16 cellular contexts compared by ENCODE assay signal in the genomic region with DNA sequence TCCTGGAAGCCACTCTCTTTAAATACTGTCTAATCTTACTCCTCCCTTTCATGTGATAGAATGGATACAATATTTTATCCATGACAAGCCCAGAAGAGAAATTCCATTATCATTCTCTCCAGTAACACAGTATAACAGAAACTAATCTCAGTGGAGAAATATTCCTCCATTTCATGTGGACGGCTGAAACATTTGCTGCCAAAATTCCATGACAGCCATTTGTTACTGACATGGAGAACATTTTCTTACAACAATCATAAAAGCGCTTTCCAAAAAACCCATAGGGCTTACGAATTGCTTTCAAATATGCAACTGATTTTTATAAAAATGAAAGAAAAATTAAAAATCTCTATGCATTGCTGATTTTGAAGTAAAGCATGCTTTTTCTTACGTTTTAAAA.
DNase-seq lines count a peak whose midpoint lies in the region; ATAC-seq and TF ChIP-seq lines count a peak whose summit lies in the region.
"Had no signal": no experiment of that assay in that cellular context is flagged by ENCODE, and none has a peak within 500 bp of the region (broad histone marks: within the 10 kb centered on the region; RNA-seq: fewer than 3 reads in every experiment).

No MANE protein-coding gene starts in this region.

- H3K14ac ChIP-seq in neuronal stem cell (ENCODE audit: low read length): no peak overlapping the region

- RAD21 ChIA-PET in HCT116 (lab: Charles Lee; ENCODE audit: low non-redundant PET in 1 of 2, low total read pairs in 2 of 2, uncharacterized antibody in 2 of 2, unreplicated experiment in 2 of 2): no interaction called here

- H3K4me1 ChIP-seq in ACC112 (ENCODE audit: control insufficient read depth, insufficient read depth, low read length, unreplicated experiment): peaks cover 8% of the 10 kb centered on the region
- peaks cover 0 to 5% of the 10 kb centered on the region in 2 experiments; a peak in 1 of 4 replicates for H3K4me1 ChIP-seq in HCT116 (ENCODE audit: control insufficient read depth in 1 of 2, insufficient read depth in 2 of 2, low read length in 2 of 2)
- H3K4me1 ChIP-seq in neuronal stem cell (ENCODE audit: control insufficient read depth in 2 of 2, insufficient read depth in 1 of 2, low read depth in 1 of 2, low read length in 2 of 2): peaks cover 2 to 4% of the 10 kb centered on the region in 2 donors

- H3K18ac ChIP-seq in neuronal stem cell (ENCODE audit: low read length): no peak overlapping the region

- H3K9ac ChIP-seq in HCT116 (ENCODE audit: low read length): no peak overlapping the region
- no peak overlapping the region for H3K9ac ChIP-seq in neuronal stem cell (ENCODE audit: low read depth, low read length, poor library complexity)

- CTCF ChIA-PET in HCT116 (lab: Charles Lee): no interaction called here

- TF ChIP-seq POLR2A in HCT116 (IDR thresholded peaks at IDR 0.05; ENCODE audit: borderline replicate concordance, extremely low read depth, insufficient read depth, insufficient read length): no peak

- no TSS peak for BruUV-seq in HCT116 (replicated peaks; lab: Mats Ljungman, UMichigan)

- intact Hi-C loops in HCT116 (cut with micrococcal nuclease) (no loop called here), Right ventricle myocardium inferior (cut with DNase I) (no loop called here)

- H3K27ac Mint-ChIP-seq in nephron: peak overlapping the region; percentile 7 to 48 (median 35)
- H3K27ac Mint-ChIP-seq: CD4-positive, alpha-beta T cell had no signal

- no peak overlapping the region for H2BK5ac ChIP-seq in neuronal stem cell (ENCODE audit: low read length)

- no peaks in the 10 kb centered on the region for H3K79me1 ChIP-seq in neuronal stem cell (ENCODE audit: low read depth, low read length)

- H2BK120ac ChIP-seq in neuronal stem cell (ENCODE audit: low read depth, low read length): no peak overlapping the region

- no peak overlapping the region for H4K91ac ChIP-seq in neuronal stem cell (ENCODE audit: low read depth, low read length, poor library complexity)

- no peak overlapping the region for H3K23ac ChIP-seq in neuronal stem cell (ENCODE audit: low read depth, low read length, poor library complexity)

- no peak overlapping the region for H3K4ac ChIP-seq in neuronal stem cell (ENCODE audit: low read length)

- WGBS in neuronal stem cell (ENCODE audit: extremely low coverage in 2 of 2, insufficient read length in 2 of 2, insufficient replicate concordance in 1 of 2), 2 donors: no CpG with 5 or more reads among the region's 4 CpGs

- H3K79me2 ChIP-seq in ACC112 (ENCODE audit: control insufficient read depth, insufficient read depth, low read length, unreplicated experiment) (no peaks in the 10 kb centered on the region), HCT116 (ENCODE audit: insufficient read depth, low read length) (no peaks in the 10 kb centered on the region)

- no peak overlapping the region for H2BK12ac ChIP-seq in neuronal stem cell (ENCODE audit: low read length)

- ATAC-seq in HCT116: no peak
- no peak for ATAC-seq in Right ventricle myocardium inferior

- no peak overlapping the region for H3K4me3 ChIP-seq in ACC112 (ENCODE audit: low read depth, low read length)
- H3K4me3 ChIP-seq in HCT116 (replicated peaks in 1 of 2; ENCODE audit: low read depth in 1 of 2, low read length in 2 of 2): no peak overlapping the region
- no peak overlapping the region for H3K4me3 ChIP-seq in fibroblast of the aortic adventitia (ENCODE audit: low read depth, low read length)
- no peak overlapping the region for H3K4me3 ChIP-seq in neuronal stem cell (ENCODE audit: low read length in 2 of 2)

- no peak overlapping the region for H2BK15ac ChIP-seq in neuronal stem cell (ENCODE audit: low read length)

- no peak overlapping the region for H2AK5ac ChIP-seq in neuronal stem cell (ENCODE audit: low read depth, low read length)

- no peaks in the 10 kb centered on the region for H4K20me1 ChIP-seq in HCT116 (ENCODE audit: insufficient read depth)

- H2AFZ ChIP-seq in ACC112 (ENCODE audit: low read length, unreplicated experiment) (peak overlapping the region; percentile 30), HCT116 (ENCODE audit: low read depth, low read length, poor library complexity, severe bottlenecking) (peak overlapping the region; percentile 31), neuronal stem cell (ENCODE audit: low read length) (no peak overlapping the region)

- no peak for TF ChIP-seq RAD21 in HCT116 (IDR thresholded peaks at IDR 0.05; ENCODE audit: low read depth)

- H3K27me3 ChIP-seq in ACC112 (ENCODE audit: insufficient read depth, low read length) (no peaks in the 10 kb centered on the region), HCT116 (ENCODE audit: insufficient read depth, low read length) (no peaks in the 10 kb centered on the region), neuronal stem cell (ENCODE audit: control insufficient read depth in 3 of 3, insufficient read depth in 3 of 3, low read depth in 1 of 3, low read length in 3 of 3) (no peaks in the 10 kb centered on the region)

- H3K4me3 Mint-ChIP-seq in nephron: no peak overlapping the region
- H3K4me3 Mint-ChIP-seq: B cell; CD4-positive, alpha-beta T cell had no signal

- H3K4me2 ChIP-seq in HCT116 (ENCODE audit: low read length): no peak overlapping the region
- H3K4me2 ChIP-seq in neuronal stem cell (ENCODE audit: insufficient read depth, low read length, poor library complexity, severe bottlenecking): no peak overlapping the region

- no peak overlapping the region for H4K8ac ChIP-seq in neuronal stem cell (ENCODE audit: low read depth, low read length)

- peaks cover 10% of the 10 kb centered on the region for H3K9me3 Mint-ChIP-seq in nephron
- H3K9me3 Mint-ChIP-seq: CD4-positive, alpha-beta T cell had no signal

- no peak for TF ChIP-seq CTCF in HCT116 (IDR thresholded peaks at IDR 0.05 in 2 of 3, conservative IDR thresholded peaks at IDR 0.05 in 1 of 3; ENCODE audit: borderline replicate concordance in 1 of 3, insufficient read depth in 1 of 3, low read depth in 2 of 3, low read length in 2 of 3)
- no peak for TF ChIP-seq CTCF in fibroblast of the aortic adventitia (IDR thresholded peaks at IDR 0.05; ENCODE audit: insufficient read depth, low read length)
- no peak for TF ChIP-seq CTCF in nephron (IDR thresholded peaks at IDR 0.05; ENCODE audit: unreplicated experiment in 3 of 3)

- H3K4me1 Mint-ChIP-seq in nephron: peaks cover 20% of the 10 kb centered on the region

- H3K9me3 ChIP-seq in HCT116 (ENCODE audit: control insufficient read depth in 1 of 2, insufficient read depth in 1 of 2, low read depth in 1 of 2, low read length in 2 of 2) (no peaks in the 10 kb centered on the region), neuronal stem cell (replicated peaks in 1 of 2; ENCODE audit: control insufficient read depth in 2 of 2, insufficient read depth in 1 of 2, low read depth in 1 of 2, low read length in 2 of 2) (peaks cover 0 to 7% of the 10 kb centered on the region in 2 donors)

- no peaks in the 10 kb centered on the region for H3K27me3 Mint-ChIP-seq in nephron (ENCODE audit: low read depth)
- H3K27me3 Mint-ChIP-seq: B cell; CD4-positive, alpha-beta T cell had no signal

- DNase-seq in HCT116 (ENCODE audit: low read depth, low spot score) (no peak), fibroblast of the aortic adventitia (ENCODE audit: low read depth) (peak; percentile 55), Right ventricle myocardium inferior (ENCODE audit: missing footprints) (no peak), DMS153 (lab: John Stamatoyannopoulos, UW) (no peak), superior temporal gyrus (ENCODE audit: extremely low spot score) (no peak), neuronal stem cell (ENCODE audit: low spot score) (no peak)
- DNase-seq: 8988T; ACHN; C1 segment of cervical spinal cord; CD4-positive, alpha-beta T cell; DMS79 treated with DMSO at 0.1 percent for 48 hours; EL had no signal

- H3K36me3 Mint-ChIP-seq in nephron (ENCODE audit: low read depth): peaks cover 4% of the 10 kb centered on the region

- no peak overlapping the region for H3K27ac ChIP-seq in ACC112 (ENCODE audit: low read depth, low read length)
- H3K27ac ChIP-seq in HCT116 (ENCODE audit: low read depth, low read length): no peak overlapping the region
- H3K27ac ChIP-seq in neuronal stem cell (replicated peaks; ENCODE audit: low read length): no peak overlapping the region
- H3K27ac ChIP-seq: HL-60 had no signal

- no peaks in the 10 kb centered on the region for H3K9me2 ChIP-seq in HCT116 (ENCODE audit: insufficient read depth)

- POLR2A ChIA-PET in HCT116 (lab: Charles Lee): no interaction called here

- H3K36me3 ChIP-seq in ACC112 (ENCODE audit: insufficient read depth, low read length): no peaks in the 10 kb centered on the region
- no peaks in the 10 kb centered on the region for H3K36me3 ChIP-seq in HCT116 (ENCODE audit: control insufficient read depth in 1 of 2, insufficient read depth in 2 of 2, low read length in 2 of 2)
- no peaks in the 10 kb centered on the region for H3K36me3 ChIP-seq in neuronal stem cell (replicated peaks in 1 of 2; ENCODE audit: control insufficient read depth in 2 of 2, insufficient read depth in 2 of 2, low read length in 2 of 2)

TF ChIP-seq in HCT116, 20 proteins besides CTCF, POLR2A, EP300 and RAD21 (continues in another document):
- TF ChIP-seq, protein P1, sequence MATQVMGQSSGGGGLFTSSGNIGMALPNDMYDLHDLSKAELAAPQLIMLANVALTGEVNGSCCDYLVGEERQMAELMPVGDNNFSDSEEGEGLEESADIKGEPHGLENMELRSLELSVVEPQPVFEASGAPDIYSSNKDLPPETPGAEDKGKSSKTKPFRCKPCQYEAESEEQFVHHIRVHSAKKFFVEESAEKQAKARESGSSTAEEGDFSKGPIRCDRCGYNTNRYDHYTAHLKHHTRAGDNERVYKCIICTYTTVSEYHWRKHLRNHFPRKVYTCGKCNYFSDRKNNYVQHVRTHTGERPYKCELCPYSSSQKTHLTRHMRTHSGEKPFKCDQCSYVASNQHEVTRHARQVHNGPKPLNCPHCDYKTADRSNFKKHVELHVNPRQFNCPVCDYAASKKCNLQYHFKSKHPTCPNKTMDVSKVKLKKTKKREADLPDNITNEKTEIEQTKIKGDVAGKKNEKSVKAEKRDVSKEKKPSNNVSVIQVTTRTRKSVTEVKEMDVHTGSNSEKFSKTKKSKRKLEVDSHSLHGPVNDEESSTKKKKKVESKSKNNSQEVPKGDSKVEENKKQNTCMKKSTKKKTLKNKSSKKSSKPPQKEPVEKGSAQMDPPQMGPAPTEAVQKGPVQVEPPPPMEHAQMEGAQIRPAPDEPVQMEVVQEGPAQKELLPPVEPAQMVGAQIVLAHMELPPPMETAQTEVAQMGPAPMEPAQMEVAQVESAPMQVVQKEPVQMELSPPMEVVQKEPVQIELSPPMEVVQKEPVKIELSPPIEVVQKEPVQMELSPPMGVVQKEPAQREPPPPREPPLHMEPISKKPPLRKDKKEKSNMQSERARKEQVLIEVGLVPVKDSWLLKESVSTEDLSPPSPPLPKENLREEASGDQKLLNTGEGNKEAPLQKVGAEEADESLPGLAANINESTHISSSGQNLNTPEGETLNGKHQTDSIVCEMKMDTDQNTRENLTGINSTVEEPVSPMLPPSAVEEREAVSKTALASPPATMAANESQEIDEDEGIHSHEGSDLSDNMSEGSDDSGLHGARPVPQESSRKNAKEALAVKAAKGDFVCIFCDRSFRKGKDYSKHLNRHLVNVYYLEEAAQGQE (IDR thresholded peaks at IDR 0.05; ENCODE audit: low read depth): no peak
- no peak for TF ChIP-seq EGR1 (IDR thresholded peaks at IDR 0.05; ENCODE audit: low read depth)
